In the genomic region with DNA sequence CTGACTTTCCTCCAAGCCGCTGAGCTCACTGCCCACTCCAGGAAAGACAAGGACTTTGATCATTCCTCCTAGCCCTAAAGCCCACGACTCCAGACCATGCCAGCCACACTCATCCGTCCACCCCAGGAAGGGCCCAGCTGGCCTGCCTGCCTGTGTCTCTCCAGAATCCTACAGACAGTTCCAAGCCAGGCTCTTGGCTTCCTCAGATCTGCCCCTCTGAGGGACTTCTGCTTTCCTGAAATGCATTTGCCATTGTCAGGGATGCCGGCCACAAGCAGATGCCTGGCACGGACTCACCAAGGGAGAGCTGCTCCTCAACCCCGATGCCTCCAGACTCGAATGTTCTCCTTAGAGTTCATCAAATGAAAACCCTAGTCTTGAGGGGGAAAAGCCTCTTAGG, we compare ENCODE assay signal across 26 cellular contexts.
"Had no signal": no experiment of that assay in that cellular context is flagged by ENCODE, and none has a peak within 500 bp of the region (broad histone marks: within the 10 kb centered on the region; RNA-seq: fewer than 3 reads in every experiment).

No MANE protein-coding gene starts in this region.

- H3K4me3 Mint-ChIP-seq: mesothelial cell of epicardium; naive thymus-derived CD4-positive, alpha-beta T cell; nephron; type B pancreatic cell had no signal

- H3K27me3 ChIP-seq: esophagus muscularis mucosa, gastroesophageal sphincter, heart left ventricle, hepatocyte, testis, tibial artery had no signal

- ATAC-seq: foreskin keratinocyte; gastroesophageal sphincter; mucosa of descending colon; naive thymus-derived CD4-positive, alpha-beta T cell had no signal

- H3K4me1 ChIP-seq: psoas muscle, testis had no signal

- H3K4me3 ChIP-seq: esophagus muscularis mucosa, gastroesophageal sphincter, heart left ventricle, hepatocyte, mucosa of descending colon, psoas muscle, testis, tibial artery had no signal

- H3K27ac ChIP-seq: esophagus muscularis mucosa, foreskin keratinocyte, gastroesophageal sphincter, heart left ventricle, hepatocyte, psoas muscle, testis, tibial artery had no signal

- DNase-seq: cerebellar nuclear complex; effector memory CD4-positive, alpha-beta T cell; foreskin keratinocyte; kidney; mesenchymal stem cell; naive thymus-derived CD4-positive, alpha-beta T cell; small intestine; stimulated activated CD4-positive, alpha-beta T cell treated with anti-CD3 and anti-CD28 coated beads, Interleukin-12 subunit alpha, Interleukin-12 subunit beta, amount 100 ng/mL, for 4 hours; stimulated activated CD4-positive, alpha-beta T cell treated with anti-CD3 and anti-CD28 coated beads, Interleukin-1b, Interleukin-23, amount 100 ng/mL, for 48 hours; stimulated activated CD4-positive, alpha-beta T cell treated with anti-CD3 and anti-CD28 coated beads, Interleukin-4, amount 100 ng/mL, for 1 hour; stimulated activated CD8-positive, alpha-beta memory T cell treated with anti-CD3 and anti-CD28 coated beads, Interleukin-4, amount 100 ng/mL, for 48 hours; stimulated activated naive CD4-positive, alpha-beta T cell; testis had no signal

- H3K4me1 Mint-ChIP-seq: naive thymus-derived CD4-positive, alpha-beta T cell had no signal

- H3K36me3 ChIP-seq: esophagus muscularis mucosa, gastroesophageal sphincter, heart left ventricle, tibial artery had no signal

- H3K27ac Mint-ChIP-seq: mesothelial cell of epicardium; naive thymus-derived CD4-positive, alpha-beta T cell; nephron; type B pancreatic cell had no signal

- H3K9me3 ChIP-seq: mucosa of descending colon, psoas muscle, testis had no signal

- H3K36me3 Mint-ChIP-seq: mesothelial cell of epicardium; naive thymus-derived CD4-positive, alpha-beta T cell; type B pancreatic cell had no signal

- FAIRE-seq: colon, endothelial cell of umbilical vein, kidney, small intestine, urothelium cell line had no signal
